ENCODE assay signal across 8 cellular contexts in genomic region chr2:200888719-200889625, GRCh38.
DNase-seq lines count a peak whose midpoint lies in the region; ATAC-seq and TF ChIP-seq lines count a peak whose summit lies in the region.

Gene NIF3L1, plus strand, starts transcription at chr2:200889371. Its CDS starts 2,573 bp downstream, at chr2:200891944.
Gene PPIL3, minus strand, starts transcription at chr2:200889077. Its CDS starts 1,462 bp downstream, at chr2:200887615.

- DNase-seq in AG09309 (ENCODE audit: low read depth) (peak; percentile 85), NCI-H446 treated with DMSO at 0.1 percent for 48 hours (lab: John Stamatoyannopoulos, UW) (peak; percentile 93), cerebellar cortex (ENCODE audit: low spot score) (peak; percentile 99), islet precursor cell (peak; percentile 99)
- peak; percentile 94 to 97 (median 96) for DNase-seq in stimulated activated CD4-positive, alpha-beta T cell treated with anti-CD3 and anti-CD28 coated beads, Interleukin-12 subunit alpha, Interleukin-12 subunit beta, amount 100 ng/mL, for 48 hours (ENCODE audit: low read depth in 2 of 3, low spot score in 1 of 3)

- peak within 1 kb of the TSS; percentile 58 for H3K4me3 ChIP-seq in AG09309 (ENCODE audit: control insufficient read depth, low read depth, low read length)

- ATAC-seq in GM19035 (IDR thresholded peaks at IDR 0.05; ENCODE audit: unreplicated experiment) (peak; percentile 91), HG03354 (IDR thresholded peaks at IDR 0.05; ENCODE audit: poor library complexity, severe bottlenecking, unreplicated experiment) (peak; percentile 91)
- ATAC-seq in activated CD4-positive, CD25-positive, alpha-beta regulatory T cell treated with anti-CD3 and anti-CD28 coated beads, Interleukin-2, amount 50 U/mL, for 24 hours = peak; percentile 85 to 87

- peak; percentile 4 for TF ChIP-seq CTCF in AG09309 (IDR thresholded peaks at IDR 0.05; ENCODE audit: control insufficient read depth, insufficient read depth, low read depth, low read length, missing control alignments)

Comparison
In these comparisons a context has a peak if more than half of its experiments do, and no peak if none do; other contexts are left out.
1. Peak in every context shown above with its lines: DNase-seq, ATAC-seq and H3K4me3 ChIP-seq.